1 cellular context compared by ENCODE assay signal in the genomic region with DNA sequence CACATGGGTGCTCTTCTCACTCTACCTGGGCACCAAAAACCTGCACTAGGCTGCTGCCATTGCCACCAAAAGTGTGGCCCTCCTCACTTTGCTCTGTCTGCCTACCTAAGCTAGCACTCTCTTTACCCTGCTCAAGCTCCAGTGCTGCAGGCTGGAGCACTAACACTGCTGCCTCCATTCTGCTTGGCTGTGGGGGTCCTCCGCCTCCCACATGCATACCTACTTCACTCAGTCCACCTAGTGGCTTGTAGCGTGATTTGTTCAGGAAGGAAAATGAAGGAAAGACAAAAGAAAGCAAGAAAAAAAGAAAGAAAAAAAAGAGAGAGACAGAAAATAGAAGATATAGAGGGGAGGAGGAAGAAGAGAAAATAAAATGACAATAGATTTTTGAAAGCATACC.
TF ChIP-seq lines count a peak whose summit lies in the region.

No MANE protein-coding gene starts in this region.

TF ChIP-seq in GM23338, 12 proteins besides CTCF, POLR2A, EP300 and RAD21 (continued from another document):
- TF ChIP-seq, protein P1, sequence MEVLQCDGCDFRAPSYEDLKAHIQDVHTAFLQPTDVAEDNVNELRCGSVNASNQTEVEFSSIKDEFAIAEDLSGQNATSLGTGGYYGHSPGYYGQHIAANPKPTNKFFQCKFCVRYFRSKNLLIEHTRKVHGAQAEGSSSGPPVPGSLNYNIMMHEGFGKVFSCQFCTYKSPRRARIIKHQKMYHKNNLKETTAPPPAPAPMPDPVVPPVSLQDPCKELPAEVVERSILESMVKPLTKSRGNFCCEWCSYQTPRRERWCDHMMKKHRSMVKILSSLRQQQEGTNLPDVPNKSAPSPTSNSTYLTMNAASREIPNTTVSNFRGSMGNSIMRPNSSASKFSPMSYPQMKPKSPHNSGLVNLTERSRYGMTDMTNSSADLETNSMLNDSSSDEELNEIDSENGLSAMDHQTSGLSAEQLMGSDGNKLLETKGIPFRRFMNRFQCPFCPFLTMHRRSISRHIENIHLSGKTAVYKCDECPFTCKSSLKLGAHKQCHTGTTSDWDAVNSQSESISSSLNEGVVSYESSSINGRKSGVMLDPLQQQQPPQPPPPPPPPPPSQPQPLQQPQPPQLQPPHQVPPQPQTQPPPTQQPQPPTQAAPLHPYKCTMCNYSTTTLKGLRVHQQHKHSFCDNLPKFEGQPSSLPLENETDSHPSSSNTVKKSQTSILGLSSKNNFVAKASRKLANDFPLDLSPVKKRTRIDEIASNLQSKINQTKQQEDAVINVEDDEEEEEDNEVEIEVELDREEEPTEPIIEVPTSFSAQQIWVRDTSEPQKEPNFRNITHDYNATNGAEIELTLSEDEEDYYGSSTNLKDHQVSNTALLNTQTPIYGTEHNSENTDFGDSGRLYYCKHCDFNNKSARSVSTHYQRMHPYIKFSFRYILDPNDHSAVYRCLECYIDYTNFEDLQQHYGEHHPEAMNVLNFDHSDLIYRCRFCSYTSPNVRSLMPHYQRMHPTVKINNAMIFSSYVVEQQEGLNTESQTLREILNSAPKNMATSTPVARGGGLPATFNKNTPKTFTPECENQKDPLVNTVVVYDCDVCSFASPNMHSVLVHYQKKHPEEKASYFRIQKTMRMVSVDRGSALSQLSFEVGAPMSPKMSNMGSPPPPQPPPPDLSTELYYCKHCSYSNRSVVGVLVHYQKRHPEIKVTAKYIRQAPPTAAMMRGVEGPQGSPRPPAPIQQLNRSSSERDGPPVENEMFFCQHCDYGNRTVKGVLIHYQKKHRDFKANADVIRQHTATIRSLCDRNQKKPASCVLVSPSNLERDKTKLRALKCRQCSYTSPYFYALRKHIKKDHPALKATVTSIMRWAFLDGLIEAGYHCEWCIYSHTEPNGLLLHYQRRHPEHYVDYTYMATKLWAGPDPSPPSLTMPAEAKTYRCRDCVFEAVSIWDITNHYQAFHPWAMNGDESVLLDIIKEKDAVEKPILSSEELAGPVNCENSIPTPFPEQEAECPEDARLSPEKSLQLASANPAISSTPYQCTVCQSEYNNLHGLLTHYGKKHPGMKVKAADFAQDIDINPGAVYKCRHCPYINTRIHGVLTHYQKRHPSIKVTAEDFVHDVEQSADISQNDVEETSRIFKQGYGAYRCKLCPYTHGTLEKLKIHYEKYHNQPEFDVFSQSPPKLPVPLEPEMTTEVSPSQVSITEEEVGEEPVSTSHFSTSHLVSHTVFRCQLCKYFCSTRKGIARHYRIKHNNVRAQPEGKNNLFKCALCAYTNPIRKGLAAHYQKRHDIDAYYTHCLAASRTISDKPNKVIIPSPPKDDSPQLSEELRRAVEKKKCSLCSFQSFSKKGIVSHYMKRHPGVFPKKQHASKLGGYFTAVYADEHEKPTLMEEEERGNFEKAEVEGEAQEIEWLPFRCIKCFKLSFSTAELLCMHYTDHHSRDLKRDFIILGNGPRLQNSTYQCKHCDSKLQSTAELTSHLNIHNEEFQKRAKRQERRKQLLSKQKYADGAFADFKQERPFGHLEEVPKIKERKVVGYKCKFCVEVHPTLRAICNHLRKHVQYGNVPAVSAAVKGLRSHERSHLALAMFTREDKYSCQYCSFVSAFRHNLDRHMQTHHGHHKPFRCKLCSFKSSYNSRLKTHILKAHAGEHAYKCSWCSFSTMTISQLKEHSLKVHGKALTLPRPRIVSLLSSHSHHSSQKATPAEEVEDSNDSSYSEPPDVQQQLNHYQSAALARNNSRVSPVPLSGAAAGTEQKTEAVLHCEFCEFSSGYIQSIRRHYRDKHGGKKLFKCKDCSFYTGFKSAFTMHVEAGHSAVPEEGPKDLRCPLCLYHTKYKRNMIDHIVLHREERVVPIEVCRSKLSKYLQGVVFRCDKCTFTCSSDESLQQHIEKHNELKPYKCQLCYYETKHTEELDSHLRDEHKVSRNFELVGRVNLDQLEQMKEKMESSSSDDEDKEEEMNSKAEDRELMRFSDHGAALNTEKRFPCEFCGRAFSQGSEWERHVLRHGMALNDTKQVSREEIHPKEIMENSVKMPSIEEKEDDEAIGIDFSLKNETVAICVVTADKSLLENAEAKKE (CRISPR knock-in tag; IDR thresholded peaks at IDR 0.05): no peak
- TF ChIP-seq NANOG (IDR thresholded peaks at IDR 0.05; ENCODE audit: borderline replicate concordance) (no peak), CREB1 (CRISPR knock-in tag; IDR thresholded peaks at IDR 0.05; ENCODE audit: low read depth) (no peak), ZNF114 (CRISPR knock-in tag; IDR thresholded peaks at IDR 0.05) (no peak), EZH2phosphoT487 (IDR thresholded peaks at IDR 0.05; ENCODE audit: unreplicated experiment) (no peak), JUNB (IDR thresholded peaks at IDR 0.05; ENCODE audit: unreplicated experiment) (no peak), POLR2AphosphoS5 (IDR thresholded peaks at IDR 0.05; ENCODE audit: low read depth) (no peak), ZNF331 (CRISPR knock-in tag; IDR thresholded peaks at IDR 0.05; ENCODE audit: low read depth) (no peak), EZH2 (IDR thresholded peaks at IDR 0.05; ENCODE audit: low read depth, unreplicated experiment) (no peak)
- TF ChIP-seq, protein P2, sequence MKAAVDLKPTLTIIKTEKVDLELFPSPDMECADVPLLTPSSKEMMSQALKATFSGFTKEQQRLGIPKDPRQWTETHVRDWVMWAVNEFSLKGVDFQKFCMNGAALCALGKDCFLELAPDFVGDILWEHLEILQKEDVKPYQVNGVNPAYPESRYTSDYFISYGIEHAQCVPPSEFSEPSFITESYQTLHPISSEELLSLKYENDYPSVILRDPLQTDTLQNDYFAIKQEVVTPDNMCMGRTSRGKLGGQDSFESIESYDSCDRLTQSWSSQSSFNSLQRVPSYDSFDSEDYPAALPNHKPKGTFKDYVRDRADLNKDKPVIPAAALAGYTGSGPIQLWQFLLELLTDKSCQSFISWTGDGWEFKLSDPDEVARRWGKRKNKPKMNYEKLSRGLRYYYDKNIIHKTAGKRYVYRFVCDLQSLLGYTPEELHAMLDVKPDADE (IDR thresholded peaks at IDR 0.05): no peak
- TF ChIP-seq, protein P3, sequence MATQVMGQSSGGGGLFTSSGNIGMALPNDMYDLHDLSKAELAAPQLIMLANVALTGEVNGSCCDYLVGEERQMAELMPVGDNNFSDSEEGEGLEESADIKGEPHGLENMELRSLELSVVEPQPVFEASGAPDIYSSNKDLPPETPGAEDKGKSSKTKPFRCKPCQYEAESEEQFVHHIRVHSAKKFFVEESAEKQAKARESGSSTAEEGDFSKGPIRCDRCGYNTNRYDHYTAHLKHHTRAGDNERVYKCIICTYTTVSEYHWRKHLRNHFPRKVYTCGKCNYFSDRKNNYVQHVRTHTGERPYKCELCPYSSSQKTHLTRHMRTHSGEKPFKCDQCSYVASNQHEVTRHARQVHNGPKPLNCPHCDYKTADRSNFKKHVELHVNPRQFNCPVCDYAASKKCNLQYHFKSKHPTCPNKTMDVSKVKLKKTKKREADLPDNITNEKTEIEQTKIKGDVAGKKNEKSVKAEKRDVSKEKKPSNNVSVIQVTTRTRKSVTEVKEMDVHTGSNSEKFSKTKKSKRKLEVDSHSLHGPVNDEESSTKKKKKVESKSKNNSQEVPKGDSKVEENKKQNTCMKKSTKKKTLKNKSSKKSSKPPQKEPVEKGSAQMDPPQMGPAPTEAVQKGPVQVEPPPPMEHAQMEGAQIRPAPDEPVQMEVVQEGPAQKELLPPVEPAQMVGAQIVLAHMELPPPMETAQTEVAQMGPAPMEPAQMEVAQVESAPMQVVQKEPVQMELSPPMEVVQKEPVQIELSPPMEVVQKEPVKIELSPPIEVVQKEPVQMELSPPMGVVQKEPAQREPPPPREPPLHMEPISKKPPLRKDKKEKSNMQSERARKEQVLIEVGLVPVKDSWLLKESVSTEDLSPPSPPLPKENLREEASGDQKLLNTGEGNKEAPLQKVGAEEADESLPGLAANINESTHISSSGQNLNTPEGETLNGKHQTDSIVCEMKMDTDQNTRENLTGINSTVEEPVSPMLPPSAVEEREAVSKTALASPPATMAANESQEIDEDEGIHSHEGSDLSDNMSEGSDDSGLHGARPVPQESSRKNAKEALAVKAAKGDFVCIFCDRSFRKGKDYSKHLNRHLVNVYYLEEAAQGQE (IDR thresholded peaks at IDR 0.05; ENCODE audit: unreplicated experiment): no peak
